In genomic region chr10:95278061-95278988, GRCh38 we compare ENCODE assay signal across 1 cellular context.
TF ChIP-seq lines count a peak whose summit lies in the region.

No MANE protein-coding gene starts in this region.

TF ChIP-seq in A549, 52 proteins besides CTCF, POLR2A, EP300 and RAD21 (continued from another document):
- TF ChIP-seq REST (IDR thresholded peaks at IDR 0.05) (no peak), HMGXB4 (CRISPR knock-in tag; IDR thresholded peaks at IDR 0.05; ENCODE audit: borderline replicate concordance) (no peak), MAFK (IDR thresholded peaks at IDR 0.05; ENCODE audit: partially characterized antibody) (no peak), RNF2 (IDR thresholded peaks at IDR 0.05; ENCODE audit: borderline replicate concordance, low read depth) (no peak), NPAS2 (CRISPR knock-in tag; IDR thresholded peaks at IDR 0.05; ENCODE audit: borderline replicate concordance) (no peak), SMC3 (IDR thresholded peaks at IDR 0.05) (0 out of 3 replicates have a peak, but pooled peaks have one; percentile 26), ESRRA (IDR thresholded peaks at IDR 0.05; ENCODE audit: borderline replicate concordance, low read length) (no peak), FOXS1 (CRISPR knock-in tag; IDR thresholded peaks at IDR 0.05) (no peak), HOXB5 (CRISPR knock-in tag; IDR thresholded peaks at IDR 0.05) (no peak), KDM5A (IDR thresholded peaks at IDR 0.05) (no peak), TFCP2L1 (CRISPR knock-in tag; IDR thresholded peaks at IDR 0.05) (no peak), JUNB (IDR thresholded peaks at IDR 0.05) (peak; percentile 40; the same call in 1 of the 2 replicates), ZSCAN20 (CRISPR knock-in tag; IDR thresholded peaks at IDR 0.05) (no peak), FOSB (CRISPR knock-in tag; IDR thresholded peaks at IDR 0.05) (no peak), MYC (IDR thresholded peaks at IDR 0.05; ENCODE audit: borderline replicate concordance, low read length) (no peak), GATA3 (IDR thresholded peaks at IDR 0.05; ENCODE audit: borderline replicate concordance) (peak; percentile 79; the same call in 1 of the 2 replicates), CEBPB (IDR thresholded peaks at IDR 0.05) (peak; percentile 69 to 85), USF2 (IDR thresholded peaks at IDR 0.05) (no peak)
